13 cellular contexts compared by ENCODE assay signal in the genomic region with DNA sequence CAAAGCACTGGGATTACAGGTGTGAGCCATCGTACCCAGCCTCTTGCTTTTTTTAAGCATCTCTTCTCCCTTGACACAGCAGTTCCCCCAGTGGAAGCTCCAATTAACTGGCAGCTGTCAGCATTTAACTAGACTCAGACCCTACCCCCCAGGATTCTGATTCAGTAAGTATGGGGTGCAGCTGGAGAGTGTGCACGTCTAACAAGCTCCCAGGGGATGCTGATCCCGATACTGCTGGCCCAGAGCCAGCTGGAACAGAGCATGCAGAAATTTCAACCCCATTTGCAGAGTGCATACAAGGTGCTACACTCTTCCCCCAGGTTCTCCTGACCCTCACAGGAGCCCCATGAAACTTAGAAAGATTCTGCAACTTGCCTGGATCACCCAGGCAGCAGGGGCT.
"Had no signal": no experiment of that assay in that cellular context is flagged by ENCODE, and none has a peak within 500 bp of the region (broad histone marks: within the 10 kb centered on the region; RNA-seq: fewer than 3 reads in every experiment).

No MANE protein-coding gene starts in this region.

- ATAC-seq: left ventricle myocardium superior; sciatic nerve; stimulated activated naive B cell treated with anti-CD40 and anti-IgM and Interleukin-4, amounts not matched to agents 10 μg/mL and 1 μg/mL and 100 μg/mL, for 72 hours had no signal

- DNase-seq: activated CD4-positive, alpha-beta memory T cell treated with anti-CD3 and anti-CD28 coated beads for 36 hours; activated gamma-delta T cell; activated T-cell treated with anti-CD3 and anti-CD28 coated beads, Interleukin-2, amount 50 U/mL, for 48 hours; amygdala; cortex of kidney; effector memory CD4-positive, alpha-beta T cell; left ventricle myocardium superior; mesenchymal stem cell; stimulated activated CD4-positive, alpha-beta T cell treated with anti-CD3 and anti-CD28 coated beads, Interleukin-2, amount 100 ng/mL, for 24 hours; stimulated activated naive B cell treated with anti-CD40 and anti-IgM and Interleukin-4, amounts not matched to agents 10 μg/mL and 1 μg/mL and 100 μg/mL, for 72 hours; substantia nigra; trophoblast cell had no signal
